24 cellular contexts compared by ENCODE assay signal in the genomic region with DNA sequence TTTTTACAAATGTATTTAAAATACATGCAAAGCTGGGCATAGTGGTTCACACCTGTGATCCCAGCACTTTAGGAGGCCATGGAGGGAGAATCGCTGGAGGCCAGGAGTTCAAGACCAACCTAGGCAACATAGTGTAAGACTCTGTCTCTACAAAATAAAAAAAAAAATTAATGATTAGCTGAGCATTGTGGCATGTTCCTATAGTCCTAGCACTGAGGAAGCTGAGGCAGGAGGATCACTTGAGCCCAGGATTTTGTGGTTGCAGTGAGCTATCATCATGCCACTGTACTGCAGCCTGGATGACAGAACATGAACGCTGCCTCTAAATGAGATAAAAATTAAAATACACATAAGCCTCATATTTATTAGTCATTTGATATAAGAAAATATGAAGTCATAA.
DNase-seq lines count a peak whose midpoint lies in the region; ATAC-seq and TF ChIP-seq lines count a peak whose summit lies in the region.
"Had no signal": no experiment of that assay in that cellular context is flagged by ENCODE, and none has a peak within 500 bp of the region (broad histone marks: within the 10 kb centered on the region; RNA-seq: fewer than 3 reads in every experiment).

No MANE protein-coding gene starts in this region.

- CTCF ChIA-PET in IMR-90 (lab: Yijun Ruan, JAX) = no interaction called here

- peak overlapping the region; percentile 95 for H2BK20ac ChIP-seq in IMR-90 (ENCODE audit: low read depth, low read length)

- H3K36me3 ChIP-seq in ACC112 (ENCODE audit: insufficient read depth, low read length) = no peaks in the 10 kb centered on the region; the same call in 1 of the 2 replicates
- H3K36me3 ChIP-seq in IMR-90 (ENCODE audit: control insufficient read depth, insufficient read depth, low read length) = no peaks in the 10 kb centered on the region
- H3K36me3 ChIP-seq in osteoblast (ENCODE audit: insufficient read depth, low read length) = no peaks in the 10 kb centered on the region
- H3K36me3 ChIP-seq: left lung, prostate gland, sigmoid colon, vagina had no signal

- H2BK15ac ChIP-seq in IMR-90 (ENCODE audit: low read depth, low read length) = peak overlapping the region; percentile 95; the same call in 2 of the 3 replicates

- H4K20me1 ChIP-seq in IMR-90 (ENCODE audit: insufficient read depth, low read length) = peaks cover 22% of the 10 kb centered on the region; the same call in 1 of the 2 replicates
- H4K20me1 ChIP-seq in osteoblast (ENCODE audit: insufficient read depth, low read length) = no peaks in the 10 kb centered on the region

- WGBS in IMR-90 (ENCODE audit: extremely low coverage in 2 of 2, insufficient read length in 1 of 2), 2 experiments = no CpG with 5 or more reads among the region's 2 CpGs

- no peak overlapping the region for H2AK9ac ChIP-seq in IMR-90 (replicated peaks; ENCODE audit: low read depth, low read length, poor library complexity)

- TF ChIP-seq CTCF in IMR-90 (conservative IDR thresholded peaks at IDR 0.05; ENCODE audit: low read depth, low read length) (no peak), dorsolateral prefrontal cortex (IDR thresholded peaks at IDR 0.05 in 54 of 56, conservative IDR thresholded peaks at IDR 0.05 in 2 of 56; ENCODE audit: low read depth in 1 of 56, partially characterized antibody in 56 of 56) (no peak), osteoblast (IDR thresholded peaks at IDR 0.05; ENCODE audit: extremely low read depth, low read depth, low read length) (no peak)

- peaks cover 60% of the 10 kb centered on the region for H3K4me1 ChIP-seq in ACC112 (ENCODE audit: control insufficient read depth, insufficient read depth, low read length, unreplicated experiment)
- peaks cover 16% of the 10 kb centered on the region for H3K4me1 ChIP-seq in IMR-90 (ENCODE audit: control insufficient read depth, insufficient read depth, low read length)
- peaks cover 55% of the 10 kb centered on the region for H3K4me1 ChIP-seq in osteoblast (ENCODE audit: insufficient read depth, low read length)
- H3K4me1 ChIP-seq: Caco-2, prostate gland had no signal

- no TSS peak for BruUV-seq in IMR-90 (replicated peaks; lab: Mats Ljungman, UMichigan)

- no peak for DNase-seq in IMR-90
- DNase-seq in dorsolateral prefrontal cortex = no peak
- no peak for DNase-seq in osteoblast (ENCODE audit: insufficient read length, low spot score, missing footprints)
- no peak for DNase-seq in AG20443 (ENCODE audit: low spot score)
- no peak for DNase-seq in activated CD4-positive, alpha-beta T cell treated with anti-CD3 and anti-CD28 coated beads for 1 hour
- no peak for DNase-seq in hippocampal formation (lab: John Stamatoyannopoulos, UW)
- no peak for DNase-seq in NCI-H510A treated with DMSO at 0.1 percent for 48 hours (lab: John Stamatoyannopoulos, UW)
- DNase-seq: activated CD4-positive, alpha-beta T cell treated with anti-CD3 and anti-CD28 coated beads for 48 hours; activated CD8-positive, alpha-beta memory T cell treated with anti-CD3 and anti-CD28 coated beads for 24 hours; activated T-cell treated with anti-CD3 and anti-CD28 coated beads, Interleukin-2, amount 50 U/mL, for 24 hours; Caco-2; DMS79; effector memory CD4-positive, alpha-beta T cell; left lung; NCI-H1417 treated with DMSO at 0.1 percent for 48 hours; NCI-H2081; NCI-H82; sigmoid colon; stimulated activated naive CD8-positive, alpha-beta T cell treated with anti-CD3 and anti-CD28 coated beads, Interleukin-15, Interleukin-2, amounts not matched to agents 100 U/mL and 50 U/mL, for 24 hours had no signal

- peak overlapping the region; percentile 85; the same call in 1 of the 2 replicates for H4K91ac ChIP-seq in IMR-90 (ENCODE audit: insufficient read depth, low read depth, low read length)

- H2AFZ ChIP-seq in ACC112 (ENCODE audit: low read length, unreplicated experiment) = no peak overlapping the region
- no peak overlapping the region for H2AFZ ChIP-seq in IMR-90 (replicated peaks; ENCODE audit: low read length, poor library complexity)
- no peak overlapping the region for H2AFZ ChIP-seq in osteoblast (ENCODE audit: low read length)

- in situ Hi-C loops in IMR-90 (cut with MboI; ENCODE audit: low sequenced_read_pairs) = no loop called here

- no peaks in the 10 kb centered on the region for H3K9me3 ChIP-seq in IMR-90 (ENCODE audit: control insufficient read depth, insufficient read depth, low read length)
- H3K9me3 ChIP-seq in osteoblast (ENCODE audit: low read depth, low read length) = no peaks in the 10 kb centered on the region
- H3K9me3 ChIP-seq: BLaER1 treated with 17β-estradiol and CSF1 and Interleukin-3, amounts not matched to agents 10 nM and 100 nM; Caco-2; left lung; prostate gland; sigmoid colon; vagina had no signal

- peak overlapping the region; percentile 89 to 92 for H4K8ac ChIP-seq in IMR-90 (ENCODE audit: low read depth in 2 of 2, low read length in 2 of 2)

- H3K9ac ChIP-seq in IMR-90 (ENCODE audit: low read depth, low read length) = no peak overlapping the region
- H3K9ac ChIP-seq: BLaER1 treated with 17β-estradiol and CSF1 and Interleukin-3, amounts not matched to agents 10 nM and 100 nM had no signal

- ATAC-seq in IMR-90 (ENCODE audit: low read depth) = no peak
- ATAC-seq: left lung had no signal

- no peak for TF ChIP-seq POLR2A in IMR-90 (IDR thresholded peaks at IDR 0.05; ENCODE audit: low read depth, low read length)

- peak overlapping the region; percentile 39; the same call in 1 of the 2 replicates for H3K4me3 ChIP-seq in ACC112 (ENCODE audit: low read depth, low read length)
- H3K4me3 ChIP-seq in IMR-90 (ENCODE audit: insufficient read depth, low read depth, low read length) = no peak overlapping the region
- H3K4me3 ChIP-seq in dorsolateral prefrontal cortex = peak overlapping the region in 1 of 59 donors; percentile 3
- no peak overlapping the region for H3K4me3 ChIP-seq in osteoblast (ENCODE audit: insufficient read depth, low read length)
- H3K4me3 ChIP-seq: BLaER1 treated with 17β-estradiol and CSF1 and Interleukin-3, amounts not matched to agents 10 nM and 100 nM; left lung; prostate gland; sigmoid colon; vagina had no signal

- H2BK120ac ChIP-seq in IMR-90 (ENCODE audit: low read depth, low read length) = peak overlapping the region; percentile 92

- dilution Hi-C loops in IMR-90 (cut with HindIII; ENCODE audit: low sequenced_read_pairs, unreplicated experiment) = no loop called here

- peak overlapping the region; percentile 86 for H2BK5ac ChIP-seq in IMR-90 (ENCODE audit: low read depth, low read length, poor library complexity, severe bottlenecking)

- H3K14ac ChIP-seq in IMR-90 (replicated peaks; ENCODE audit: low read depth, low read length) = peak overlapping the region; percentile 82

- peak overlapping the region; percentile 92 for H3K4ac ChIP-seq in IMR-90 (ENCODE audit: low read depth, low read length)

- no peaks in the 10 kb centered on the region for H3K27me3 ChIP-seq in ACC112 (ENCODE audit: insufficient read depth, low read length)
- H3K27me3 ChIP-seq in IMR-90 (ENCODE audit: control insufficient read depth, insufficient read depth, low read length) = no peaks in the 10 kb centered on the region
- H3K27me3 ChIP-seq in dorsolateral prefrontal cortex = no peaks in the 10 kb centered on the region
- no peaks in the 10 kb centered on the region for H3K27me3 ChIP-seq in osteoblast (ENCODE audit: insufficient read depth, low read length)
- H3K27me3 ChIP-seq: BLaER1 treated with 17β-estradiol and CSF1 and Interleukin-3, amounts not matched to agents 10 nM and 100 nM; left lung; sigmoid colon; vagina had no signal

- H3K79me1 ChIP-seq in IMR-90 (ENCODE audit: low read depth in 1 of 2, low read length in 2 of 2) = peaks cover 18 to 60% of the 10 kb centered on the region in 2 experiments

- intact Hi-C loops in IMR-90 (cut with micrococcal nuclease) = no loop called here
- intact Hi-C loops in dorsolateral prefrontal cortex (cut with DNase I) = no loop called here

- peak overlapping the region; percentile 91 for H4K5ac ChIP-seq in IMR-90 (ENCODE audit: low read depth, low read length)

- peak overlapping the region; percentile 68; the same call in 1 of the 2 replicates for H3K23ac ChIP-seq in IMR-90 (ENCODE audit: low read depth, low read length)

- peak overlapping the region; percentile 99 for H2AK5ac ChIP-seq in IMR-90 (ENCODE audit: low read depth, low read length)

- peak overlapping the region; percentile 31; the same call in 1 of the 2 replicates for H3K4me2 ChIP-seq in IMR-90 (ENCODE audit: low read depth, low read length)
- peak overlapping the region; percentile 50 for H3K4me2 ChIP-seq in osteoblast (ENCODE audit: insufficient read depth, low read length)
- H3K4me2 ChIP-seq: BLaER1 treated with 17β-estradiol and CSF1 and Interleukin-3, amounts not matched to agents 10 nM and 100 nM had no signal

- peak overlapping the region; percentile 97; the same call in 1 of the 2 replicates for H3K18ac ChIP-seq in IMR-90 (ENCODE audit: low read depth, low read length)

- POLR2A ChIA-PET in IMR-90 (lab: Charles Lee; ENCODE audit: unreplicated experiment) = interaction anchor here (0.6 kb wide), 2 partner anchors 10 to 36 kb away, joined by 3 to 5 read pairs; no protein-coding TSS in a partner anchor

- H3K56ac ChIP-seq in IMR-90 (ENCODE audit: extremely low read depth, insufficient read depth, low read length) = no peak overlapping the region; the same call in 1 of the 2 replicates

- peak overlapping the region; percentile 83 for H3K27ac ChIP-seq in ACC112 (ENCODE audit: low read depth, low read length)
- H3K27ac ChIP-seq in IMR-90 (ENCODE audit: insufficient read depth, low read length) = peak overlapping the region; percentile 90
- peak overlapping the region; percentile 32 to 98 (median 92) for H3K27ac ChIP-seq in dorsolateral prefrontal cortex
- H3K27ac ChIP-seq in osteoblast (ENCODE audit: low read depth, low read length) = peak overlapping the region; percentile 76
- H3K27ac ChIP-seq: BLaER1 treated with 17β-estradiol and CSF1 and Interleukin-3, amounts not matched to agents 10 nM and 100 nM; left lung; prostate gland; sigmoid colon; vagina; VCaP had no signal

- TF ChIP-seq RAD21 in IMR-90 (IDR thresholded peaks at IDR 0.05; ENCODE audit: low read length) = no peak

- H3K9me1 ChIP-seq in IMR-90 (ENCODE audit: insufficient read depth, low read length) = peaks cover 9% of the 10 kb centered on the region

- peaks cover 52% of the 10 kb centered on the region for H3K79me2 ChIP-seq in ACC112 (ENCODE audit: control insufficient read depth, insufficient read depth, low read length, unreplicated experiment)
- H3K79me2 ChIP-seq in osteoblast (ENCODE audit: insufficient read depth, low read length) = peaks cover 57% of the 10 kb centered on the region

TF ChIP-seq in IMR-90, 13 proteins besides CTCF, POLR2A, EP300 and RAD21 (continues in another document):
- TF ChIP-seq BHLHE40 (IDR thresholded peaks at IDR 0.05; ENCODE audit: low read depth, low read length) (no peak), MXI1 (IDR thresholded peaks at IDR 0.05; ENCODE audit: borderline replicate concordance, low read depth, low read length) (no peak), RCOR1 (IDR thresholded peaks at IDR 0.05; ENCODE audit: insufficient replicate concordance, low read length) (no peak), NFE2L2 (IDR thresholded peaks at IDR 0.05; ENCODE audit: low read depth, low read length) (no peak), MAZ (IDR thresholded peaks at IDR 0.05; ENCODE audit: borderline replicate concordance, low read depth, low read length) (no peak), CHD1 (IDR thresholded peaks at IDR 0.05; ENCODE audit: low read depth, low read length) (no peak)
